12 cellular contexts compared by ENCODE assay signal in the genomic region with DNA sequence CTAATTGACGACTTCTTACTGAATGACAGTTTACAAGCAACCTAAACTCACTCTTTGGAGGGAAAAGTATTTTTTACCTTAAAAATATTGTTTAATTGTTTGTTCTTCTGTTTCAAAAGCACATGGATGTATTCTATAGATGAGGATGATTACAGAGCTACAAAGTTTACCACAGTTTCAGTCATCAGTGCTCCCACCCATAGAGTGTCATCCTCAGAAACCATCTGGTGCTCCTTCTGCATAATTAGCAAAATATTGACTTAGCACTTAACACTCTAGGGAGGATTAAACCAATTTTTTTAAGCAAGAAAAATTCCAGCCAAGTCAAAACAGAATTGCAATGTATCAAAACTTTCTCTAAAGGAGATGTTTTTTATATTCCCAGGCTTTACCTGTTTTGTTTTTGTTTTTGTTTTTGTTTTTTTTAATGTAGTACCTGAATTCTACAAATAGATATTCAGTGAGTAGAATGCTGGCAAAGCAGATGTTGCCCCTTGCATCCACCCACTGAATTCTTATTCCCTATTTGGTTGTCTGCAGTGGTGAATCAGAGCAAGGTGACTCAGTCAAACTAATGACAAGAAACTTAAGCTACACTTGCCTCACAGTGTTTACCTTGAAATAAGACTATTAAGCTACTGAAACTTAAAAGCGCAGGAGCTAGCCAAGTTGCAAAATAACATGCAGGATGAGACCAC.
A peak's percentile ranks its signal among the peaks of the same experiment; 100 is the strongest.
DNase-seq lines count a peak whose midpoint lies in the region; ATAC-seq, FAIRE-seq and TF ChIP-seq lines count a peak whose summit lies in the region.
"Had no signal": no experiment of that assay in that cellular context is flagged by ENCODE, and none has a peak within 500 bp of the region (broad histone marks: within the 10 kb centered on the region; RNA-seq: fewer than 3 reads in every experiment).

No MANE protein-coding gene starts in this region.

- FAIRE-seq in K562 (lab: Jason Lieb, UNC), result no peak
- FAIRE-seq: GM12878 had no signal

- no peaks in the 10 kb centered on the region for H3K9me1 ChIP-seq in K562 (ENCODE audit: control insufficient read depth, insufficient read depth, low read length)

- H3K4me1 ChIP-seq in K562 (replicated peaks in 1 of 2; ENCODE audit: control insufficient read depth in 2 of 2, insufficient read depth in 2 of 2, low read length in 2 of 2) (no peaks in the 10 kb centered on the region), mesenchymal stem cell (ENCODE audit: control insufficient read depth, insufficient read depth, low read depth, low read length) (no peaks in the 10 kb centered on the region)
- H3K4me1 ChIP-seq: sigmoid colon had no signal

- H3K36me3 ChIP-seq in K562 (ENCODE audit: control insufficient read depth, insufficient read depth, low read length), result no peaks in the 10 kb centered on the region
- no peaks in the 10 kb centered on the region for H3K36me3 ChIP-seq in mesenchymal stem cell (ENCODE audit: control insufficient read depth in 1 of 2, insufficient read depth in 2 of 2, low read depth in 1 of 2, low read length in 2 of 2)
- H3K36me3 ChIP-seq: sigmoid colon had no signal

- H4K8ac ChIP-seq in mesenchymal stem cell (ENCODE audit: low read length), result no peak overlapping the region

- CTCF ChIA-PET in Calu3 (lab: Charles Lee) (interaction anchor here (0.5 kb wide), 1 partner anchor 991 kb away, joined by 3 read pairs; no protein-coding TSS in a partner anchor), K562 (lab: Yijun Ruan, JAX; ENCODE audit: low intra/inter-chr PET ratio) (interaction anchor here (0.6 kb wide), 1 partner anchor 34 kb away, joined by 3 read pairs; no protein-coding TSS in a partner anchor)

- H3K79me1 ChIP-seq in mesenchymal stem cell (replicated peaks; ENCODE audit: low read length, poor library complexity, severe bottlenecking), result no peaks in the 10 kb centered on the region

- no TSS peak for BruUV-seq in Calu3 (replicated peaks; lab: Mats Ljungman, UMichigan)
- BruUV-seq in K562 (replicated peaks; lab: Mats Ljungman, UMichigan), result no TSS peak

- H3K4ac ChIP-seq in mesenchymal stem cell (ENCODE audit: low read depth in 1 of 2, low read length in 2 of 2), result no peak overlapping the region

- TF ChIP-seq CTCF in Calu3 (IDR thresholded peaks at IDR 0.05; ENCODE audit: unreplicated experiment), result no peak
- TF ChIP-seq CTCF in K562 (IDR thresholded peaks at IDR 0.05 in 2 of 3, conservative IDR thresholded peaks at IDR 0.05 in 1 of 3; ENCODE audit: insufficient read depth in 2 of 3, low read depth in 1 of 3, low read length in 3 of 3), result no peak

- WGBS in K562 (ENCODE audit: insufficient coverage, low coverage, missing lambda C conversion rate), result 52% methylated on average over 2 of the region's 2 CpGs
- WGBS in mesenchymal stem cell, result 29% methylated on average over 1 of the region's 2 CpGs

- H3K4me1 Mint-ChIP-seq in Calu3 (ENCODE audit: low read depth, unreplicated experiment), result peaks cover 8% of the 10 kb centered on the region
- H3K4me1 Mint-ChIP-seq: T-helper 17 cell had no signal

- H3K9ac ChIP-seq in K562 (ENCODE audit: insufficient read depth in 1 of 2, low read depth in 2 of 2, low read length in 2 of 2) (no peak overlapping the region), mesenchymal stem cell (ENCODE audit: low read length) (no peak overlapping the region)

- TF ChIP-seq RAD21 in K562 (CRISPR knock-in tag; conservative IDR thresholded peaks at IDR 0.05 in 1 of 2, IDR thresholded peaks at IDR 0.05 in 1 of 2), result no peak

- H3K27me3 ChIP-seq in K562 (ENCODE audit: control insufficient read depth in 2 of 2, insufficient read depth in 2 of 2, low read length in 2 of 2), result no peaks in the 10 kb centered on the region
- no peaks in the 10 kb centered on the region for H3K27me3 ChIP-seq in mesenchymal stem cell (ENCODE audit: control insufficient read depth in 1 of 2, insufficient read depth in 1 of 2, low read length in 2 of 2)
- H3K27me3 ChIP-seq: sigmoid colon had no signal

- no peaks in the 10 kb centered on the region for H3K79me2 ChIP-seq in K562 (ENCODE audit: control insufficient read depth, insufficient read depth, low read length)

- in situ Hi-C loops in K562 (cut with MboI), result no loop called here

- no peaks in the 10 kb centered on the region for H3K36me3 Mint-ChIP-seq in Calu3 (ENCODE audit: insufficient read depth, unreplicated experiment)
- H3K36me3 Mint-ChIP-seq: activated naive CD4-positive, alpha-beta T cell treated with anti-CD3 and anti-CD28 coated beads, Interleukin-2, amount 50 U/mL, for 72 hours had no signal

- no peak overlapping the region for H3K27ac Mint-ChIP-seq in Calu3 (ENCODE audit: unreplicated experiment)
- H3K27ac Mint-ChIP-seq: activated naive CD4-positive, alpha-beta T cell treated with anti-CD3 and anti-CD28 coated beads, Interleukin-2, amount 50 U/mL, for 72 hours; T-helper 17 cell had no signal

- no peak overlapping the region for H3K14ac ChIP-seq in mesenchymal stem cell (ENCODE audit: low read length in 2 of 2)

- no peaks in the 10 kb centered on the region for H4K20me1 ChIP-seq in K562 (replicated peaks; ENCODE audit: control insufficient read depth, insufficient read depth, low read length)

- H2BK12ac ChIP-seq in mesenchymal stem cell (ENCODE audit: low read length in 2 of 2), result no peak overlapping the region

- peaks cover 5% of the 10 kb centered on the region for H3K9me3 Mint-ChIP-seq in Calu3 (ENCODE audit: low read depth, unreplicated experiment)

- no peak overlapping the region for H4K91ac ChIP-seq in mesenchymal stem cell (ENCODE audit: low read length)

- peak; percentile 4 for DNase-seq in Calu3
- peak; percentile 63 for DNase-seq in HT1080 (ENCODE audit: low read depth)
- DNase-seq in K562 (ENCODE audit: extremely low read depth in 1 of 4, low spot score in 3 of 4), result no peak
- DNase-seq in mesenchymal stem cell, result peak; percentile 76
- no peak for DNase-seq in stimulated activated CD8-positive, alpha-beta memory T cell treated with anti-CD3 and anti-CD28 coated beads, Interleukin-4, amount 100 ng/mL, for 48 hours
- DNase-seq in NCI-H2029 (lab: John Stamatoyannopoulos, UW), result no peak
- DNase-seq: sigmoid colon, T-helper 17 cell had no signal

- no peak overlapping the region for H3K4me3 ChIP-seq in K562
- no peak overlapping the region for H3K4me3 ChIP-seq in mesenchymal stem cell (ENCODE audit: insufficient read depth in 1 of 2, low read depth in 1 of 2, low read length in 2 of 2)
- H3K4me3 ChIP-seq: GM12878, sigmoid colon had no signal

- no peak overlapping the region for H3K18ac ChIP-seq in mesenchymal stem cell (ENCODE audit: low read depth in 1 of 2, low read length in 2 of 2)

- no peak for TF ChIP-seq EP300 in K562 (IDR thresholded peaks at IDR 0.05; ENCODE audit: low read length)

- no peak overlapping the region for H3K27ac ChIP-seq in K562 (ENCODE audit: extremely low read depth, low read depth, low read length)
- H3K27ac ChIP-seq in mesenchymal stem cell (ENCODE audit: low read length, poor library complexity, severe bottlenecking), result no peak overlapping the region
- H3K27ac ChIP-seq: sigmoid colon had no signal

- H3K4me3 Mint-ChIP-seq in Calu3 (ENCODE audit: low read depth, unreplicated experiment), result no peak overlapping the region
- H3K4me3 Mint-ChIP-seq: T-helper 17 cell had no signal

- no peak overlapping the region for H2BK120ac ChIP-seq in mesenchymal stem cell (ENCODE audit: low read depth, low read length)

- intact Hi-C loops in Calu3 (cut with micrococcal nuclease; ENCODE audit: unreplicated experiment), result no loop called here
- intact Hi-C loops in K562 (cut with micrococcal nuclease), result no loop called here

- H2BK5ac ChIP-seq in mesenchymal stem cell (ENCODE audit: low read depth, low read length, poor library complexity, severe bottlenecking), result no peak overlapping the region

- no peak overlapping the region for H2AFZ ChIP-seq in K562 (ENCODE audit: low read depth, low read length)
- H2AFZ ChIP-seq in mesenchymal stem cell (ENCODE audit: low read depth, low read length), result no peak overlapping the region

- H3K27me3 Mint-ChIP-seq in Calu3 (ENCODE audit: unreplicated experiment), result no peaks in the 10 kb centered on the region
- H3K27me3 Mint-ChIP-seq: T-helper 17 cell had no signal

- H3K9me3 ChIP-seq in K562 (replicated peaks; ENCODE audit: control insufficient read depth, insufficient read depth, low read depth, low read length) (no peaks in the 10 kb centered on the region), mesenchymal stem cell (ENCODE audit: control insufficient read depth, low read length) (no peaks in the 10 kb centered on the region)
- H3K9me3 ChIP-seq: sigmoid colon had no signal

- no peak overlapping the region for H2BK15ac ChIP-seq in mesenchymal stem cell (ENCODE audit: low read depth, poor library complexity, severe bottlenecking)

- ATAC-seq in K562, result no peak
- no peak for ATAC-seq in GM21447 (IDR thresholded peaks at IDR 0.05; ENCODE audit: unreplicated experiment)
- ATAC-seq in HG02571 (IDR thresholded peaks at IDR 0.05; ENCODE audit: unreplicated experiment), result no peak
- ATAC-seq: GM12878, T-helper 17 cell had no signal

- H3K23ac ChIP-seq in mesenchymal stem cell (ENCODE audit: low read length in 2 of 2), result no peak overlapping the region

- H3K4me2 ChIP-seq in K562 (ENCODE audit: insufficient read depth, low read length) (no peak overlapping the region), mesenchymal stem cell (ENCODE audit: low read length, poor library complexity, severe bottlenecking) (no peak overlapping the region)

- POLR2A ChIA-PET in K562 (lab: Yijun Ruan, JAX), result no interaction called here

- no peak for TF ChIP-seq POLR2A in K562 (conservative IDR thresholded peaks at IDR 0.05)

- H2AK5ac ChIP-seq in mesenchymal stem cell (ENCODE audit: low read length, severe bottlenecking), result no peak overlapping the region

TF ChIP-seq in K562, 482 proteins besides CTCF, POLR2A, EP300 and RAD21:
- TF ChIP-seq EGR1 (conservative IDR thresholded peaks at IDR 0.05), result peak; percentile 33; the same call in 1 of the 2 replicates
- TF ChIP-seq ZNF263 (CRISPR knock-in tag; IDR thresholded peaks at IDR 0.05; ENCODE audit: borderline replicate concordance), result peak; percentile 62; the same call in 1 of the 2 replicates
- TF ChIP-seq NR4A1 (CRISPR knock-in tag; IDR thresholded peaks at IDR 0.05), result no peak
- no peak for TF ChIP-seq NR4A1 (tag; IDR thresholded peaks at IDR 0.05)

Comparison
In these comparisons a context has a peak if more than half of its experiments do, and no peak if none do; other contexts are left out.
1. DNase-seq: peak in Calu3 (single experiment), HT1080 (single experiment) and mesenchymal stem cell (single experiment); none in K562 (0 of 4), stimulated activated CD8-positive, alpha-beta memory T cell treated with anti-CD3 and anti-CD28 coated beads, Interleukin-4, amount 100 ng/mL, for 48 hours (single experiment) and NCI-H2029 (single experiment).